ENCODE assay signal across 10 cellular contexts in the genomic region with DNA sequence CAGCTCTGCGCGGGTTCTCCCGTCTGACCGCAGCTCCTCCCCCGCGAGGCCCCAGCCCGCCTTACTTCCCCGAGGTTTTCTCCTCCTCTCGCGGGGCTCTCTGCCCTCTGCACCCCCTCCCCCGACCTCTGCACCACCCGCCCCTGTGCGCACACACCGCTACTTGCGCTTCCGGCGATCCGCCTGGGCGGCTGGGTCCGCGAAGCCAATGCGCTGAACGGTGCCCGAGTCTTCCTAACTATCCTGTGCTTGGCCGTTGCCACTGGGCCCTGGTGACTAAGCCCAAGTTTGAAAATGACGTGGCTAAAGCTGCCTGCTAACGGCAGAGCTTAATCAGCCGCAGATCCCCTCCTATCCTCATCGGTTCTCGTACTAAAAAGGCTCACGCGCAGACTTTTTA. TPM values are rescaled to one million over a fixed set of nuclear protein-coding genes. Genes with fewer than 3 reads are reported as not detected.
DNase-seq lines count a peak whose midpoint lies in the region; ATAC-seq and TF ChIP-seq lines count a peak whose summit lies in the region.
"Had no signal": no experiment of that assay in that cellular context is flagged by ENCODE, and none has a peak within 500 bp of the region (broad histone marks: within the 10 kb centered on the region; RNA-seq: fewer than 3 reads in every experiment).

No MANE protein-coding gene starts in this region.

- H3K4me3 Mint-ChIP-seq in activated CD8-positive, alpha-beta T cell treated with anti-CD3 and anti-CD28 coated beads for 36 hours: peak overlapping the region; percentile 1

- CTCF ChIA-PET in activated CD8-positive, alpha-beta T cell treated with anti-CD3 and anti-CD28 coated beads for 36 hours (lab: Charles Lee): interaction anchor here (1.7 to 1.8 kb wide), 2 partner anchors 121 to 572 kb away, joined by 5 read pairs; no protein-coding TSS in a partner anchor

- H3K27ac Mint-ChIP-seq in activated CD8-positive, alpha-beta T cell treated with anti-CD3 and anti-CD28 coated beads for 36 hours: no peak overlapping the region

- H3K4me3 ChIP-seq in GM12875 (ENCODE audit: low read depth, low read length): peak overlapping the region; percentile 26

- POLR2A ChIA-PET in activated CD8-positive, alpha-beta T cell treated with anti-CD3 and anti-CD28 coated beads for 36 hours (lab: Charles Lee): no interaction called here

- H3K36me3 Mint-ChIP-seq in activated CD8-positive, alpha-beta T cell treated with anti-CD3 and anti-CD28 coated beads for 36 hours (ENCODE audit: low read depth): peaks cover 2% of the 10 kb centered on the region

- intact Hi-C loops in activated CD8-positive, alpha-beta T cell treated with anti-CD3 and anti-CD28 coated beads for 36 hours (cut with micrococcal nuclease): loop anchor here (5.0 to 10.0 kb wide), 2 partner anchors 89 to 697 kb away; partner anchors contain the start of gene ST8SIA3
- intact Hi-C loops in left ventricle myocardium superior (cut with micrococcal nuclease): no loop called here

- peaks cover 82% of the 10 kb centered on the region for H3K27me3 Mint-ChIP-seq in activated CD8-positive, alpha-beta T cell treated with anti-CD3 and anti-CD28 coated beads for 36 hours

- in situ Hi-C loops in ACHN (cut with HindIII; ENCODE audit: low pct_ligation_motif_present, low pct_unique_long_range_greater_than_20kb, low sequenced_read_pairs): no loop called here

- peaks cover 34% of the 10 kb centered on the region for H3K4me1 Mint-ChIP-seq in activated CD8-positive, alpha-beta T cell treated with anti-CD3 and anti-CD28 coated beads for 36 hours (ENCODE audit: low read depth)

- ATAC-seq in activated CD8-positive, alpha-beta T cell treated with anti-CD3 and anti-CD28 coated beads for 36 hours: peak; percentile 60
- ATAC-seq in HG02884 (IDR thresholded peaks at IDR 0.05; ENCODE audit: unreplicated experiment) (no peak), left ventricle myocardium superior (no peak)

- H3K9me3 Mint-ChIP-seq in activated CD8-positive, alpha-beta T cell treated with anti-CD3 and anti-CD28 coated beads for 36 hours: no peaks in the 10 kb centered on the region

- no peak for TF ChIP-seq CTCF in GM12875 (IDR thresholded peaks at IDR 0.05; ENCODE audit: borderline replicate concordance, insufficient read depth, low read depth, low read length)
- no peak for TF ChIP-seq CTCF in activated CD8-positive, alpha-beta T cell treated with anti-CD3 and anti-CD28 coated beads for 36 hours (IDR thresholded peaks at IDR 0.05)

- DNase-seq in ACHN: peak; percentile 80
- peak; percentile 59 for DNase-seq in activated CD8-positive, alpha-beta T cell treated with anti-CD3 and anti-CD28 coated beads for 36 hours
- peak; percentile 20 for DNase-seq in iris pigment epithelial cell (ENCODE audit: low read depth)
- DNase-seq in NCI-H1048 (lab: John Stamatoyannopoulos, UW): no peak
- no peak for DNase-seq in SK-N-DZ (ENCODE audit: low spot score)
- no peak for DNase-seq in left ventricle myocardium superior
- DNase-seq: cortex of kidney, NCI-H1694 had no signal

RNA-seq across cellular contexts. Expression of gene ONECUT2, which starts 6.2 kb away (rescaled TPM):
- total RNA-seq in activated CD8-positive, alpha-beta T cell treated with anti-CD3 and anti-CD28 coated beads for 36 hours: not detected
- 7.3 and 7.7 TPM in 2 replicates for polyA plus RNA-seq in SK-N-DZ (2014; cell fraction: cytosol; rRNA removed)
- 7.5 and 11.7 TPM in 2 replicates for polyA plus RNA-seq in SK-N-DZ (2014; cell fraction: nucleus; rRNA removed)
- 0.02 TPM for total RNA-seq in left ventricle myocardium superior

Comparison
In these comparisons a context has a peak if more than half of its experiments do, and no peak if none do; other contexts are left out.
1. DNase-seq: peak in ACHN (single experiment), activated CD8-positive, alpha-beta T cell treated with anti-CD3 and anti-CD28 coated beads for 36 hours (single experiment) and iris pigment epithelial cell (single experiment); none in NCI-H1048 (single experiment), SK-N-DZ (single experiment) and left ventricle myocardium superior (single experiment).